7 cellular contexts compared by ENCODE assay signal in genomic region chr6:118896339-118897136, GRCh38. TPM values are rescaled to one million over a fixed set of nuclear protein-coding genes. Genes with fewer than 3 reads are reported as not detected.
A peak's percentile ranks its signal among the peaks of the same experiment; 100 is the strongest.
DNase-seq lines count a peak whose midpoint lies in the region; ATAC-seq and TF ChIP-seq lines count a peak whose summit lies in the region.

No MANE protein-coding gene starts in this region.

- TF ChIP-seq RAD21 in IMR-90 (IDR thresholded peaks at IDR 0.05; ENCODE audit: low read length) = no peak; the same call in 1 of the 2 replicates

- peak overlapping the region; percentile 59; the same call in 1 of the 2 replicates for H2AK5ac ChIP-seq in IMR-90 (ENCODE audit: low read depth, low read length)

- no CpG with 5 or more reads among the region's 5 CpGs for WGBS in IMR-90 (ENCODE audit: extremely low coverage in 2 of 2, insufficient read length in 1 of 2), 2 experiments

- H3K4ac ChIP-seq in IMR-90 (ENCODE audit: low read depth, low read length) = peak overlapping the region; percentile 45

- no peaks in the 10 kb centered on the region for H3K9me3 ChIP-seq in DND-41 (ENCODE audit: insufficient read depth, low read length, severe bottlenecking)
- no peaks in the 10 kb centered on the region for H3K9me3 ChIP-seq in IMR-90 (ENCODE audit: control insufficient read depth, insufficient read depth, low read length)

- no TSS peak for BruUV-seq in IMR-90 (replicated peaks; lab: Mats Ljungman, UMichigan)

- peak overlapping the region; percentile 97 for H3K4me3 Mint-ChIP-seq in endothelial cell (ENCODE audit: unreplicated experiment)

- peak overlapping the region; percentile 74; the same call in 1 of the 2 replicates for H3K18ac ChIP-seq in IMR-90 (ENCODE audit: low read depth, low read length)

- peak overlapping the region; percentile 86 for H2BK120ac ChIP-seq in IMR-90 (ENCODE audit: low read depth, low read length)

- H3K27ac Mint-ChIP-seq in endothelial cell (ENCODE audit: unreplicated experiment) = peak overlapping the region; percentile 89

- H3K9me1 ChIP-seq in IMR-90 (ENCODE audit: insufficient read depth, low read length) = peaks cover 5% of the 10 kb centered on the region; the same call in 1 of the 2 replicates

- peak overlapping the region; percentile 92 for H2BK5ac ChIP-seq in IMR-90 (ENCODE audit: low read depth, low read length, poor library complexity, severe bottlenecking)

- dilution Hi-C loops in IMR-90 (cut with HindIII; ENCODE audit: low sequenced_read_pairs, unreplicated experiment) = no loop called here

- intact Hi-C loops in IMR-90 (cut with micrococcal nuclease) = loop anchor here (5.0 to 10.0 kb wide), 2 partner anchors 342 to 614 kb away; no protein-coding TSS in a partner anchor

- peak overlapping the region; percentile 46; the same call in 1 of the 2 replicates for H2BK20ac ChIP-seq in IMR-90 (ENCODE audit: low read depth, low read length)

- TF ChIP-seq CTCF in DND-41 (IDR thresholded peaks at IDR 0.05; ENCODE audit: borderline replicate concordance, extremely low read depth, low read length, poor library complexity, severe bottlenecking) = peak; percentile 60
- peak; percentile 48 for TF ChIP-seq CTCF in IMR-90 (conservative IDR thresholded peaks at IDR 0.05; ENCODE audit: low read depth, low read length)
- TF ChIP-seq CTCF in endothelial cell (IDR thresholded peaks at IDR 0.05; ENCODE audit: unreplicated experiment) = peak; percentile 53

- H2AFZ ChIP-seq in DND-41 (ENCODE audit: low read depth, low read length) (peak overlapping the region; percentile 7; the same call in 1 of the 2 replicates), IMR-90 (replicated peaks; ENCODE audit: low read length, poor library complexity) (no peak overlapping the region)

- peaks cover 97% of the 10 kb centered on the region for H3K79me2 ChIP-seq in DND-41 (ENCODE audit: insufficient read depth, low read length)

- peak overlapping the region; percentile 73 for H3K27ac ChIP-seq in DND-41 (ENCODE audit: low read length)
- peak overlapping the region; percentile 32; the same call in 1 of the 2 replicates for H3K27ac ChIP-seq in IMR-90 (ENCODE audit: insufficient read depth, low read length)

- peak overlapping the region; percentile 63; the same call in 1 of the 2 replicates for H3K23ac ChIP-seq in IMR-90 (ENCODE audit: low read depth, low read length)

- POLR2A ChIA-PET in IMR-90 (lab: Charles Lee; ENCODE audit: unreplicated experiment) = no interaction called here

- no peak overlapping the region for H2BK15ac ChIP-seq in IMR-90 (ENCODE audit: low read depth, low read length)

- no peak for DNase-seq in DND-41
- peak; percentile 69 for DNase-seq in IMR-90
- DNase-seq in SIG-M5 treated with dmso at 0.1 percent for 504 hours (lab: John Stamatoyannopoulos, UW; ENCODE audit: unreplicated experiment) = peak; percentile 73
- no peak for DNase-seq in endothelial cell (ENCODE audit: low spot score)
- DNase-seq in renal cortical epithelial cell (ENCODE audit: low read depth) = peak; percentile 76
- no peak for DNase-seq in ureter (ENCODE audit: low spot score)

- peak overlapping the region in 1 of 2 experiments; percentile 76; a peak in 2 of 4 replicates for H4K8ac ChIP-seq in IMR-90 (ENCODE audit: low read depth in 2 of 2, low read length in 2 of 2)

- H4K20me1 ChIP-seq in DND-41 (ENCODE audit: insufficient read depth, low read length) (peaks cover 28% of the 10 kb centered on the region), IMR-90 (ENCODE audit: insufficient read depth, low read length) (no peaks in the 10 kb centered on the region)

- H4K91ac ChIP-seq in IMR-90 (ENCODE audit: insufficient read depth, low read depth, low read length) = peak overlapping the region; percentile 7; the same call in 1 of the 2 replicates

- H3K36me3 ChIP-seq in DND-41 (ENCODE audit: insufficient read depth, low read length) (peaks cover 43% of the 10 kb centered on the region), IMR-90 (ENCODE audit: control insufficient read depth, insufficient read depth, low read length) (peaks cover 3% of the 10 kb centered on the region; the same call in 1 of the 2 replicates)

- 0 out of 2 replicates have a peak overlapping the region, but pooled peaks have one; percentile 19 for H3K14ac ChIP-seq in IMR-90 (replicated peaks; ENCODE audit: low read depth, low read length)

- H3K4me1 Mint-ChIP-seq in endothelial cell (ENCODE audit: unreplicated experiment) = peaks cover 44% of the 10 kb centered on the region

- CTCF ChIA-PET in IMR-90 (lab: Yijun Ruan, JAX) = interaction anchor here (0.6 to 1.4 kb wide), 6 partner anchors 13 to 206 kb away, joined by 3 to 8 read pairs (median 4); no protein-coding TSS in a partner anchor

- no peak overlapping the region for H4K5ac ChIP-seq in IMR-90 (ENCODE audit: low read depth, low read length)

- H3K9ac ChIP-seq in DND-41 (ENCODE audit: low read depth, low read length) = peak overlapping the region; percentile 98
- H3K9ac ChIP-seq in IMR-90 (ENCODE audit: low read depth, low read length) = no peak overlapping the region

- H3K27me3 ChIP-seq in DND-41 (ENCODE audit: insufficient read depth, low read length, poor library complexity) (no peaks in the 10 kb centered on the region), IMR-90 (ENCODE audit: control insufficient read depth, insufficient read depth, low read length) (no peaks in the 10 kb centered on the region)

- no peak overlapping the region for H3K56ac ChIP-seq in IMR-90 (ENCODE audit: extremely low read depth, insufficient read depth, low read length)

- peak overlapping the region; percentile 98 to 99; a peak in 3 of 4 replicates for H3K4me3 ChIP-seq in DND-41 (ENCODE audit: low read depth in 1 of 2, low read length in 2 of 2)
- H3K4me3 ChIP-seq in IMR-90 (ENCODE audit: insufficient read depth, low read depth, low read length) = no peak overlapping the region

- H3K9me3 Mint-ChIP-seq in endothelial cell (ENCODE audit: unreplicated experiment) = no peaks in the 10 kb centered on the region

- H3K27me3 Mint-ChIP-seq in endothelial cell (ENCODE audit: unreplicated experiment) = peaks cover 13% of the 10 kb centered on the region

- H3K36me3 Mint-ChIP-seq in endothelial cell (ENCODE audit: low read depth, unreplicated experiment) = peaks cover 11% of the 10 kb centered on the region

- in situ Hi-C loops in IMR-90 (cut with MboI; ENCODE audit: low sequenced_read_pairs) = no loop called here

- H3K4me2 ChIP-seq in DND-41 (ENCODE audit: insufficient read depth, low read length) (peak overlapping the region; percentile 60), IMR-90 (ENCODE audit: low read depth, low read length) (peak overlapping the region; percentile 82)

- H3K79me1 ChIP-seq in IMR-90 (ENCODE audit: low read depth in 1 of 2, low read length in 2 of 2) = peaks cover 29 to 50% of the 10 kb centered on the region in 2 experiments

- H2AK9ac ChIP-seq in IMR-90 (replicated peaks; ENCODE audit: low read depth, low read length, poor library complexity) = no peak overlapping the region

- ATAC-seq in DND-41 (ENCODE audit: insufficient read depth, low read depth) = no peak
- peak; percentile 25 for ATAC-seq in GM19351 (IDR thresholded peaks at IDR 0.05; ENCODE audit: unreplicated experiment)
- ATAC-seq in IMR-90 (ENCODE audit: low read depth) = no peak

- peaks cover 70% of the 10 kb centered on the region for H3K4me1 ChIP-seq in DND-41 (ENCODE audit: insufficient read depth, low read length)
- no peaks in the 10 kb centered on the region; the same call in 1 of the 2 replicates for H3K4me1 ChIP-seq in IMR-90 (ENCODE audit: control insufficient read depth, insufficient read depth, low read length)

- no peak for TF ChIP-seq POLR2A in IMR-90 (IDR thresholded peaks at IDR 0.05; ENCODE audit: low read depth, low read length)

TF ChIP-seq in IMR-90, 13 proteins besides CTCF, POLR2A, EP300 and RAD21:
- TF ChIP-seq MXI1 (IDR thresholded peaks at IDR 0.05; ENCODE audit: borderline replicate concordance, low read depth, low read length) = no peak
- TF ChIP-seq MAFK (IDR thresholded peaks at IDR 0.05; ENCODE audit: low read depth, low read length) = peak; percentile 45; the same call in 1 of the 2 replicates
- peak; percentile 93 for TF ChIP-seq NFE2L2 (IDR thresholded peaks at IDR 0.05; ENCODE audit: low read depth, low read length)
- TF ChIP-seq CEBPB (IDR thresholded peaks at IDR 0.05; ENCODE audit: low read depth, low read length) = no peak
- no peak for TF ChIP-seq RFX5 (IDR thresholded peaks at IDR 0.05; ENCODE audit: low read depth, low read length)
- TF ChIP-seq MAZ (IDR thresholded peaks at IDR 0.05; ENCODE audit: borderline replicate concordance, low read depth, low read length) = no peak
- TF ChIP-seq RCOR1 (IDR thresholded peaks at IDR 0.05; ENCODE audit: insufficient replicate concordance, low read length) = no peak

RNA-seq across cellular contexts. Expression of gene ASF1A, which starts 2.6 kb away (rescaled TPM):
- total RNA-seq in IMR-90 (2012; rRNA removed) (11.1 and 24.4 TPM in 2 replicates), endothelial cell (ENCODE audit: unreplicated experiment) (33.4 TPM), renal cortical epithelial cell (18.9 and 24.0 TPM in 2 replicates), ureter (24.5 TPM)
- 7.2 and 10.1 TPM in 2 replicates for polyA plus RNA-seq in IMR-90 (2012; rRNA removed)
- polyA plus RNA-seq in IMR-90 (2012; cell fraction: cytosol; rRNA removed) = 3.5 and 5.2 TPM in 2 replicates
- 1.7 and 6.5 TPM in 2 replicates for polyA plus RNA-seq in IMR-90 (2012; cell fraction: nucleus; rRNA removed; ENCODE audit: low replicate concordance)

RNA-seq across cellular contexts. Expression of gene MCM9, which starts 38.4 kb away (rescaled TPM):
- total RNA-seq in IMR-90 (2012; rRNA removed) (7.2 and 7.8 TPM in 2 replicates), endothelial cell (ENCODE audit: unreplicated experiment) (12.8 TPM), renal cortical epithelial cell (16.7 and 28.8 TPM in 2 replicates), ureter (36.0 TPM)
- polyA plus RNA-seq in IMR-90 (2012; rRNA removed) = 3.2 and 3.5 TPM in 2 replicates
- polyA plus RNA-seq in IMR-90 (2012; cell fraction: cytosol; rRNA removed) = 0.86 and 2.0 TPM in 2 replicates
- polyA plus RNA-seq in IMR-90 (2012; cell fraction: nucleus; rRNA removed; ENCODE audit: low replicate concordance) = 1.2 and 4.7 TPM in 2 replicates

Comparison
In these comparisons a context has a peak if more than half of its experiments do, and no peak if none do; other contexts are left out.
1. DNase-seq: peak in IMR-90 (single experiment), SIG-M5 treated with dmso at 0.1 percent for 504 hours (single experiment) and renal cortical epithelial cell (single experiment); none in DND-41 (single experiment), endothelial cell (single experiment) and ureter (single experiment).
2. Peak in every context shown above with its lines, with median percentiles within 50 percentile points of each other: CTCF ChIP-seq.